ENCODE assay signal across 11 cellular contexts in genomic region chr22:41561335-41561734, GRCh38. TPM values are rescaled to one million over a fixed set of nuclear protein-coding genes. Genes with fewer than 3 reads are reported as not detected.
DNase-seq lines count a peak whose midpoint lies in the region; TF ChIP-seq lines count a peak whose summit lies in the region.
"Had no signal": no experiment of that assay in that cellular context is flagged by ENCODE, and none has a peak within 500 bp of the region (broad histone marks: within the 10 kb centered on the region; RNA-seq: fewer than 3 reads in every experiment).

No MANE protein-coding gene starts in this region.

- peak; percentile 44 for DNase-seq in cerebellum (ENCODE audit: low spot score)
- DNase-seq in kidney epithelial cell (ENCODE audit: low read depth), result no peak
- DNase-seq in stomach, result no peak
- no peak for DNase-seq in germinal center (ENCODE audit: low spot score)
- no peak for DNase-seq in DMS79 (lab: John Stamatoyannopoulos, UW)
- DNase-seq in MG63, result no peak
- DNase-seq in activated CD4-positive, alpha-beta memory T cell treated with anti-CD3 and anti-CD28 coated beads for 36 hours, result no peak
- DNase-seq: activated CD8-positive, alpha-beta T cell treated with anti-CD3 and anti-CD28 coated beads, Interleukin-2, amount 10 ng/mL, durations not matched to agents 7 days and 5 days; immature natural killer cell; stimulated activated CD4-positive, alpha-beta T cell treated with anti-CD3 and anti-CD28 coated beads, Interleukin-2, amount 100 ng/mL, for 48 hours had no signal

- POLR2A ChIA-PET in activated CD4-positive, alpha-beta memory T cell treated with anti-CD3 and anti-CD28 coated beads for 36 hours (lab: Charles Lee), result no interaction called here

- no peak for TF ChIP-seq EP300 in stomach (IDR thresholded peaks at IDR 0.05)

- no peaks in the 10 kb centered on the region for H3K27me3 ChIP-seq in HUES6 (ENCODE audit: control insufficient read depth, insufficient read depth, low read length)
- H3K27me3 ChIP-seq in kidney epithelial cell (ENCODE audit: control insufficient read depth, insufficient read depth, low read length), result no peaks in the 10 kb centered on the region
- H3K27me3 ChIP-seq in stomach, result peaks cover 0 to 11% (median 5%) of the 10 kb centered on the region in 3 donors
- no peaks in the 10 kb centered on the region for H3K27me3 ChIP-seq in MG63

- intact Hi-C loops in stomach (cut with DNase I; ENCODE audit: low total_unique reads), result no loop called here
- intact Hi-C loops in activated CD4-positive, alpha-beta memory T cell treated with anti-CD3 and anti-CD28 coated beads for 36 hours (cut with micrococcal nuclease), result no loop called here

- H3K27me3 Mint-ChIP-seq in activated CD4-positive, alpha-beta memory T cell treated with anti-CD3 and anti-CD28 coated beads for 36 hours, result peaks cover 23% of the 10 kb centered on the region

- WGBS in stomach, 5 donors, result 35 to 56% (median 44%) methylated on average over 4 to 10 of the region's 10 CpGs

- no peak overlapping the region for H3K27ac Mint-ChIP-seq in activated CD4-positive, alpha-beta memory T cell treated with anti-CD3 and anti-CD28 coated beads for 36 hours
- H3K27ac Mint-ChIP-seq: activated CD8-positive, alpha-beta T cell treated with anti-CD3 and anti-CD28 coated beads, Interleukin-2, amount 10 ng/mL, durations not matched to agents 7 days and 5 days; immature natural killer cell had no signal

- CTCF ChIA-PET in activated CD4-positive, alpha-beta memory T cell treated with anti-CD3 and anti-CD28 coated beads for 36 hours (lab: Charles Lee), result no interaction called here

- H3K27ac ChIP-seq in HUES6 (ENCODE audit: low read depth, low read length) (no peak overlapping the region), stomach (peak overlapping the region in 4 of 5 donors; percentile 56 to 80 (median 73))

- H3K9ac ChIP-seq in HUES6 (ENCODE audit: low read length), result peak overlapping the region; percentile 42

- no peak for TF ChIP-seq POLR2A in stomach (IDR thresholded peaks at IDR 0.05)

- H3K4me3 Mint-ChIP-seq in activated CD4-positive, alpha-beta memory T cell treated with anti-CD3 and anti-CD28 coated beads for 36 hours, result no peak overlapping the region
- H3K4me3 Mint-ChIP-seq: activated CD8-positive, alpha-beta T cell treated with anti-CD3 and anti-CD28 coated beads, Interleukin-2, amount 10 ng/mL, durations not matched to agents 7 days and 5 days; immature natural killer cell had no signal

- no peaks in the 10 kb centered on the region for H3K9me3 ChIP-seq in HUES6 (ENCODE audit: control insufficient read depth, insufficient read depth, low read depth, low read length)
- no peaks in the 10 kb centered on the region for H3K9me3 ChIP-seq in stomach
- H3K9me3 ChIP-seq in MG63, result no peaks in the 10 kb centered on the region

- H3K4me1 Mint-ChIP-seq in activated CD4-positive, alpha-beta memory T cell treated with anti-CD3 and anti-CD28 coated beads for 36 hours (ENCODE audit: low read depth), result peaks cover 3% of the 10 kb centered on the region
- H3K4me1 Mint-ChIP-seq: immature natural killer cell had no signal

- H3K4me1 ChIP-seq in HUES6 (ENCODE audit: control insufficient read depth, insufficient read depth, low read length), result peaks cover 43% of the 10 kb centered on the region
- H3K4me1 ChIP-seq in stomach, result peaks cover 11 to 64% (median 38%) of the 10 kb centered on the region in 4 donors

- TF ChIP-seq CTCF in kidney epithelial cell (IDR thresholded peaks at IDR 0.05; ENCODE audit: insufficient read depth, low read length, poor library complexity, severe bottlenecking) (no peak), stomach (IDR thresholded peaks at IDR 0.05) (no peak)

- H3K36me3 ChIP-seq in HUES6 (ENCODE audit: control insufficient read depth, insufficient read depth, low read length) (no peaks in the 10 kb centered on the region), kidney epithelial cell (ENCODE audit: control insufficient read depth, insufficient read depth, low read length) (no peaks in the 10 kb centered on the region), stomach (no peaks in the 10 kb centered on the region), MG63 (no peaks in the 10 kb centered on the region)

- H3K4me3 ChIP-seq in HUES6 (ENCODE audit: low read depth, low read length) (peak overlapping the region; percentile 40), kidney epithelial cell (ENCODE audit: low read depth, low read length) (peak overlapping the region; percentile 53), stomach (peak overlapping the region; percentile 27 to 36 (median 36)), MG63 (no peak overlapping the region)

- H3K9me3 Mint-ChIP-seq in activated CD4-positive, alpha-beta memory T cell treated with anti-CD3 and anti-CD28 coated beads for 36 hours, result no peaks in the 10 kb centered on the region
- H3K9me3 Mint-ChIP-seq: immature natural killer cell had no signal

- H3K36me3 Mint-ChIP-seq in activated CD4-positive, alpha-beta memory T cell treated with anti-CD3 and anti-CD28 coated beads for 36 hours, result no peaks in the 10 kb centered on the region
- H3K36me3 Mint-ChIP-seq: immature natural killer cell had no signal

RNA-seq across cellular contexts. Expression of gene CSDC2, which starts 0.5 kb away (rescaled TPM):
- total RNA-seq in cerebellum (9.1 TPM), kidney epithelial cell (2.8 and 5.8 TPM in 2 replicates), stomach (1 to 10 TPM in 3 of 5 donors, under 1 TPM in 1, not detected in 1; 0.89 to 6.5 (median 1.4) TPM)
- polyA plus RNA-seq in stomach, result 1 to 10 TPM; 1.8 to 5.5 (median 2.8) TPM
- total RNA-seq in MG63 (2014; rRNA removed; shearing (Covaris generic); ENCODE audit: low replicate concordance), result not detected in 2 replicates
- not detected for total RNA-seq in activated CD4-positive, alpha-beta memory T cell treated with anti-CD3 and anti-CD28 coated beads for 36 hours
- total RNA-seq: activated CD8-positive, alpha-beta T cell treated with anti-CD3 and anti-CD28 coated beads, Interleukin-2, amount 10 ng/mL, durations not matched to agents 7 days and 5 days had no signal
- polyA plus RNA-seq: immature natural killer cell had no signal

RNA-seq across cellular contexts. Expression of gene POLR3H, which starts 17.1 kb away (rescaled TPM):
- total RNA-seq in cerebellum (24.4 TPM), kidney epithelial cell (9.7 and 12.2 TPM in 2 replicates), stomach (10 to 100 TPM in 2 of 5 donors, 1 to 10 TPM in 3; 2.6 to 13.4 (median 7.1) TPM)
- 10 to 100 TPM; 16.6 to 21.7 (median 16.7) TPM for polyA plus RNA-seq in stomach
- total RNA-seq in MG63 (2014; rRNA removed; shearing (Covaris generic); ENCODE audit: low replicate concordance), result 47.2 and 53.1 TPM in 2 replicates
- 10 to 100 TPM; 23.3 to 23.8 TPM for total RNA-seq in activated CD4-positive, alpha-beta memory T cell treated with anti-CD3 and anti-CD28 coated beads for 36 hours

RNA-seq across cellular contexts. Expression of gene PMM1, which starts 28.3 kb away (rescaled TPM):
- total RNA-seq in cerebellum (13.9 TPM), kidney epithelial cell (32.2 and 48.7 TPM in 2 replicates), stomach (100 to 1,000 TPM in 1 of 5 donors, 10 to 100 TPM in 4; 15.2 to 131 (median 41.9) TPM)
- polyA plus RNA-seq in stomach, result 100 to 1,000 TPM in 2 of 3 donors, 10 to 100 TPM in 1; 54.6 to 126 (median 102) TPM
- 36.1 and 37.4 TPM in 2 replicates for total RNA-seq in MG63 (2014; rRNA removed; shearing (Covaris generic); ENCODE audit: low replicate concordance)
- total RNA-seq in activated CD4-positive, alpha-beta memory T cell treated with anti-CD3 and anti-CD28 coated beads for 36 hours, result 10 to 100 TPM; 45.1 to 46.4 TPM

RNA-seq across cellular contexts. Expression of gene DESI1, which starts 59.5 kb away (rescaled TPM):
- 18.8 TPM for total RNA-seq in cerebellum
- 31.2 and 31.8 TPM in 2 replicates for total RNA-seq in kidney epithelial cell
- 10 to 100 TPM; 10.4 to 39.7 (median 15.4) TPM for total RNA-seq in stomach
- 10 to 100 TPM; 11.9 to 17.4 (median 16.2) TPM for polyA plus RNA-seq in stomach
- total RNA-seq in MG63 (2014; rRNA removed; shearing (Covaris generic); ENCODE audit: low replicate concordance), result 14.4 and 27.6 TPM in 2 replicates
- total RNA-seq in activated CD4-positive, alpha-beta memory T cell treated with anti-CD3 and anti-CD28 coated beads for 36 hours, result 10 to 100 TPM; 55.5 to 57.9 TPM

RNA-seq across cellular contexts. Expression of gene XRCC6, which starts 59.8 kb away (rescaled TPM):
- 131 TPM for total RNA-seq in cerebellum
- 296 and 309 TPM in 2 replicates for total RNA-seq in kidney epithelial cell
- 100 to 1,000 TPM in 4 of 5 donors, 10 to 100 TPM in 1; 40.3 to 315 (median 162) TPM for total RNA-seq in stomach
- 100 to 1,000 TPM; 117 to 137 (median 129) TPM for polyA plus RNA-seq in stomach
- total RNA-seq in MG63 (2014; rRNA removed; shearing (Covaris generic); ENCODE audit: low replicate concordance), result 560 and 634 TPM in 2 replicates
- total RNA-seq in activated CD4-positive, alpha-beta memory T cell treated with anti-CD3 and anti-CD28 coated beads for 36 hours, result 100 to 1,000 TPM; 403 to 409 TPM
